2 cellular contexts compared by ENCODE assay signal in genomic region chr2:135986507-135986906, GRCh38.
TF ChIP-seq lines count a peak whose summit lies in the region.

No MANE protein-coding gene starts in this region.

TF ChIP-seq in WTC11, 78 proteins besides CTCF, POLR2A, EP300 and RAD21 (continued from another document):
- no peak for TF ChIP-seq AR (CRISPR knock-in tag; IDR thresholded peaks at IDR 0.05)
- no peak for TF ChIP-seq CREM (CRISPR knock-in tag; IDR thresholded peaks at IDR 0.05)

TF ChIP-seq in liver, 16 proteins besides CTCF, POLR2A, EP300 and RAD21 (continued from another document):
- TF ChIP-seq REST (IDR thresholded peaks at IDR 0.05) (no peak), ATF3 (IDR thresholded peaks at IDR 0.05) (no peak), SP1 (IDR thresholded peaks at IDR 0.05) (no peak), GABPA (IDR thresholded peaks at IDR 0.05 in 1 of 2, conservative IDR thresholded peaks at IDR 0.05 in 1 of 2) (no peak)
TF ChIP-seq in liver: peak in this region for 0.
